In genomic region chr19:44752816-44753618, GRCh38 we compare ENCODE assay signal across 8 cellular contexts.
A peak's percentile ranks its signal among the peaks of the same experiment; 100 is the strongest.
DNase-seq lines count a peak whose midpoint lies in the region; ATAC-seq and TF ChIP-seq lines count a peak whose summit lies in the region.

No MANE protein-coding gene starts in this region.

- DNase-seq in GM13976 (ENCODE audit: low spot score) (peak; percentile 96), NCI-H2029 (lab: John Stamatoyannopoulos, UW) (peak; percentile 93), left kidney (ENCODE audit: low read depth, low spot score) (peak; percentile 92), cerebellar nuclear complex (lab: John Stamatoyannopoulos, UW) (no peak)
- peak; percentile 83 to 93 (median 89) for DNase-seq in activated CD4-positive, CD25-positive, alpha-beta regulatory T cell (lab: John Stamatoyannopoulos, UW)
- DNase-seq in central memory CD4-positive, alpha-beta T cell, result peak; percentile 96
- DNase-seq in stimulated activated CD4-positive, alpha-beta T cell treated with anti-CD3 and anti-CD28 coated beads, Interleukin-2, amount 100 ng/mL, for 24 hours, result peak; percentile 93 to 94

- in situ Hi-C loops in GM13976 (cut with MboI; ENCODE audit: low sequenced_read_pairs, unreplicated experiment), result no loop called here

- peak; percentile 76 for ATAC-seq in HG02678 (IDR thresholded peaks at IDR 0.05; ENCODE audit: unreplicated experiment)

- TF ChIP-seq CTCF in GM13976 (IDR thresholded peaks at IDR 0.05; ENCODE audit: borderline replicate concordance, control extremely low read depth, extremely low read depth, insufficient read depth, missing control alignments), result no peak

Comparison
In these comparisons a context has a peak if more than half of its experiments do, and no peak if none do; other contexts are left out.
1. DNase-seq: peak in GM13976 (single experiment), NCI-H2029 (single experiment), activated CD4-positive, CD25-positive, alpha-beta regulatory T cell (4 of 4), central memory CD4-positive, alpha-beta T cell (single experiment), left kidney (single experiment) and stimulated activated CD4-positive, alpha-beta T cell treated with anti-CD3 and anti-CD28 coated beads, Interleukin-2, amount 100 ng/mL, for 24 hours (2 of 2); none in cerebellar nuclear complex (0 of 2).